8 cellular contexts compared by ENCODE assay signal in the genomic region with DNA sequence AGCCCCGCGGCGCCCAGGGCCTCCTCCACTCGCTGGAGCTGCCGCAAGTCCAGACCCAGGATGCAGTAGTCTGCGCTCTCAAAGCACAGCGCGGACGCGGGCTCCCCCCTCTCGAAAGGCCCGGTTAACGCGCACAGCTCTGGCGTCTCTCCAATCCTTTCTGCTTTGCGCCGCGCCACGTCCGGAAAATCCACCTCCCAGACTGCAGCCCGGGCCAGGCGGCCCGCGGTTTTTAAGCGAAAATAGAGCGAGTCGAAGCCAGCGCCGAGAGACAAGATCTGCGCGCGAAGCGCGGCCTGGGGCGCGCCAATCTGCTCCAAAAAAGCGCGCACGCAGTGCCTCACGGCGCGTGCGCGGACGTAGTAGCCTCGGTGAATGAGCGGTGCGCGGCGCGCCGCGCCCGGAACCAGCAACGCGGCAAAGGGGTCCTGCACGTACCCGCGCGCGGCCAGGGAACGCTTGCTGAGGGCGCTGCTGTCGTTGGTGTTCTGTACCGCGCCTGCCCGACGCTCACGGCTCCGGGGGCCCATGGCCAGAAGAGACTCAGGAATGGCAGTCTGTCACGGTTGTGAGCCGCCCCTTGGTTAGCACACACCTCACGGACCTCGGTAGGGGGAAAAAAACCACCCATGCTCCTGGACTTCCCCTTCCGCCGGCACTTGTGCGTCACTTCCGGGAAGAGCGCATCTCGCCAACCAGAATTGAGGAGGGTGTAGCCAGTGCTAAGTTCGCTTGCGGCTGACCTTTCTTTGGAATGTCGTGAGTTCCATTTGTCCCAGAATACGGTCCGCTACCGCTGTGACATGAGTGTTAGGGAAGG. TPM values are rescaled to one million over a fixed set of nuclear protein-coding genes. Genes with fewer than 3 reads are reported as not detected.
A peak's percentile ranks its signal among the peaks of the same experiment; 100 is the strongest.
DNase-seq lines count a peak whose midpoint lies in the region; ATAC-seq and TF ChIP-seq lines count a peak whose summit lies in the region.

A gene with protein sequence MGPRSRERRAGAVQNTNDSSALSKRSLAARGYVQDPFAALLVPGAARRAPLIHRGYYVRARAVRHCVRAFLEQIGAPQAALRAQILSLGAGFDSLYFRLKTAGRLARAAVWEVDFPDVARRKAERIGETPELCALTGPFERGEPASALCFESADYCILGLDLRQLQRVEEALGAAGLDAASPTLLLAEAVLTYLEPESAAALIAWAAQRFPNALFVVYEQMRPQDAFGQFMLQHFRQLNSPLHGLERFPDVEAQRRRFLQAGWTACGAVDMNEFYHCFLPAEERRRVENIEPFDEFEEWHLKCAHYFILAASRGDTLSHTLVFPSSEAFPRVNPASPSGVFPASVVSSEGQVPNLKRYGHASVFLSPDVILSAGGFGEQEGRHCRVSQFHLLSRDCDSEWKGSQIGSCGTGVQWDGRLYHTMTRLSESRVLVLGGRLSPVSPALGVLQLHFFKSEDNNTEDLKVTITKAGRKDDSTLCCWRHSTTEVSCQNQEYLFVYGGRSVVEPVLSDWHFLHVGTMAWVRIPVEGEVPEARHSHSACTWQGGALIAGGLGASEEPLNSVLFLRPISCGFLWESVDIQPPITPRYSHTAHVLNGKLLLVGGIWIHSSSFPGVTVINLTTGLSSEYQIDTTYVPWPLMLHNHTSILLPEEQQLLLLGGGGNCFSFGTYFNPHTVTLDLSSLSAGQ (minus strand): TSS at position 614 of the 820 bp plus-strand sequence. CDS start 84 bp downstream, at position 530.

- peak; percentile 93 for ATAC-seq in HG03432 (IDR thresholded peaks at IDR 0.05; ENCODE audit: unreplicated experiment)
- ATAC-seq in activated CD4-positive, alpha-beta T cell treated with anti-CD3 and anti-CD28 coated beads for 36 hours = peak; percentile 91

- POLR2A ChIA-PET in activated CD4-positive, alpha-beta T cell treated with anti-CD3 and anti-CD28 coated beads for 36 hours (lab: Charles Lee) = no interaction called here

- peak within 1 kb of the TSS; percentile 57 for H3K4me3 ChIP-seq in kidney epithelial cell (ENCODE audit: low read depth, low read length)

- DNase-seq in AG20443 (ENCODE audit: low spot score) = peak; percentile 95
- peak; percentile 92 to 96 for DNase-seq in NCI-H524 (lab: John Stamatoyannopoulos, UW)
- DNase-seq in activated CD4-positive, alpha-beta T cell treated with anti-CD3 and anti-CD28 coated beads for 36 hours = peak; percentile 93
- DNase-seq in chondrocyte (ENCODE audit: low spot score) = peak; percentile 92
- DNase-seq in kidney epithelial cell (ENCODE audit: low read depth) = peak; percentile 77
- peak; percentile 91 for DNase-seq in stimulated activated CD4-positive, alpha-beta T cell treated with anti-CD3 and anti-CD28 coated beads, Interleukin-15, amount 100 ng/mL, for 24 hours

- intact Hi-C loops in activated CD4-positive, alpha-beta T cell treated with anti-CD3 and anti-CD28 coated beads for 36 hours (cut with DNase I, micrococcal nuclease) = loop anchor here (1.0 to 2.0 kb wide), 12 partner anchors 41 to 1057 kb away; a partner anchor contains a TSS

- CTCF ChIA-PET in activated CD4-positive, alpha-beta T cell treated with anti-CD3 and anti-CD28 coated beads for 36 hours (lab: Charles Lee) = interaction anchor here (0.9 kb wide), 1 partner anchor 45 kb away, joined by 3 read pairs; no protein-coding TSS in a partner anchor

- H3K27me3 Mint-ChIP-seq in activated CD4-positive, alpha-beta T cell treated with anti-CD3 and anti-CD28 coated beads for 36 hours = no peaks in the 10 kb centered on the region
- H3K27me3 Mint-ChIP-seq in chondrocyte (ENCODE audit: low read depth) = no peaks in the 10 kb centered on the region

- peaks cover 32% of the 10 kb centered on the region for H3K4me1 Mint-ChIP-seq in activated CD4-positive, alpha-beta T cell treated with anti-CD3 and anti-CD28 coated beads for 36 hours
- H3K4me1 Mint-ChIP-seq in chondrocyte (ENCODE audit: low read depth) = peaks cover 21% of the 10 kb centered on the region

- H3K9me3 Mint-ChIP-seq in activated CD4-positive, alpha-beta T cell treated with anti-CD3 and anti-CD28 coated beads for 36 hours (ENCODE audit: low read depth) = no peaks in the 10 kb centered on the region
- H3K9me3 Mint-ChIP-seq in chondrocyte (ENCODE audit: low read depth) = no peaks in the 10 kb centered on the region

- H3K36me3 Mint-ChIP-seq in activated CD4-positive, alpha-beta T cell treated with anti-CD3 and anti-CD28 coated beads for 36 hours (ENCODE audit: low read depth) = peaks cover 31% of the 10 kb centered on the region
- peaks cover 8% of the 10 kb centered on the region for H3K36me3 Mint-ChIP-seq in chondrocyte (ENCODE audit: low read depth)

- TF ChIP-seq CTCF in chondrocyte (IDR thresholded peaks at IDR 0.05) (peak; percentile 21), kidney epithelial cell (IDR thresholded peaks at IDR 0.05; ENCODE audit: insufficient read depth, low read length, poor library complexity, severe bottlenecking) (no peak)

- H3K27ac Mint-ChIP-seq in activated CD4-positive, alpha-beta T cell treated with anti-CD3 and anti-CD28 coated beads for 36 hours = peak within 1 kb of the TSS; percentile 95
- peak within 1 kb of the TSS; percentile 97 for H3K27ac Mint-ChIP-seq in chondrocyte (ENCODE audit: unreplicated experiment)

- peak; percentile 95 for TF ChIP-seq POLR2A in GM19099 (IDR thresholded peaks at IDR 0.05; ENCODE audit: extremely low read depth, insufficient read length, low read depth)

- peak within 1 kb of the TSS; percentile 91 for H3K4me3 Mint-ChIP-seq in activated CD4-positive, alpha-beta T cell treated with anti-CD3 and anti-CD28 coated beads for 36 hours
- peak within 1 kb of the TSS; percentile 90 for H3K4me3 Mint-ChIP-seq in chondrocyte (ENCODE audit: unreplicated experiment)

- H3K36me3 ChIP-seq in kidney epithelial cell (ENCODE audit: control insufficient read depth, insufficient read depth, low read length) = peaks cover 2% of the 10 kb centered on the region

- no peaks in the 10 kb centered on the region for H3K27me3 ChIP-seq in kidney epithelial cell (ENCODE audit: control insufficient read depth, insufficient read depth, low read length)

RNA-seq across cellular contexts. Expression of the gene that starts here (rescaled TPM):
- total RNA-seq in activated CD4-positive, alpha-beta T cell treated with anti-CD3 and anti-CD28 coated beads for 36 hours = 1 to 10 TPM; 7.6 to 8.5 TPM
- total RNA-seq in chondrocyte = 7.1 to 8.4 TPM (median 7.4 TPM) in 3 replicates
- total RNA-seq in kidney epithelial cell = 7.8 and 9.2 TPM in 2 replicates

Comparison
In these comparisons a context has a peak if more than half of its experiments do, and no peak if none do; other contexts are left out.
1. Peak in every context shown above with its lines: DNase-seq, ATAC-seq and H3K4me3 ChIP-seq.